Comparison of ENCODE assay signal across 9 cellular contexts in genomic region chr3:186571644-186572013, GRCh38. TPM values are rescaled to one million over a fixed set of nuclear protein-coding genes. Genes with fewer than 3 reads are reported as not detected.
DNase-seq lines count a peak whose midpoint lies in the region; ATAC-seq, FAIRE-seq and TF ChIP-seq lines count a peak whose summit lies in the region.
"Had no signal": no experiment of that assay in that cellular context is flagged by ENCODE, and none has a peak within 500 bp of the region (broad histone marks: within the 10 kb centered on the region; RNA-seq: fewer than 3 reads in every experiment).

No MANE protein-coding gene starts in this region.

- H4K20me1 ChIP-seq in MM.1S (ENCODE audit: insufficient read depth, low read length) (no peaks in the 10 kb centered on the region), neural cell (ENCODE audit: insufficient read depth) (no peaks in the 10 kb centered on the region)

- H3K4me3 ChIP-seq in CD4-positive, CD25-positive, alpha-beta regulatory T cell (ENCODE audit: low read depth, low read length) = peak overlapping the region; percentile 97
- H3K4me3 ChIP-seq in MM.1S (ENCODE audit: low read length) (peak overlapping the region; percentile 83), neural cell (ENCODE audit: low read length) (peak overlapping the region; percentile 81)

- H3K27ac ChIP-seq in CD4-positive, CD25-positive, alpha-beta regulatory T cell (ENCODE audit: insufficient read depth, low read length, poor library complexity, severe bottlenecking) = peak overlapping the region; percentile 96
- H3K27ac ChIP-seq in MM.1S (ENCODE audit: low read length) = no peak overlapping the region
- no peak overlapping the region for H3K27ac ChIP-seq in neural cell (ENCODE audit: low read length)

- H3K27ac Mint-ChIP-seq in CD4-positive, CD25-positive, alpha-beta regulatory T cell = peak overlapping the region in 2 of 3 donors; percentile 98
- H3K27ac Mint-ChIP-seq in central memory CD8-positive, alpha-beta T cell (ENCODE audit: low read depth) = peak overlapping the region; percentile 99

- in situ Hi-C loops in GM13976 (cut with MboI; ENCODE audit: low sequenced_read_pairs, unreplicated experiment) = no loop called here

- H3K4me1 ChIP-seq in CD4-positive, CD25-positive, alpha-beta regulatory T cell (ENCODE audit: control insufficient read depth, insufficient read depth, low read length, poor library complexity, severe bottlenecking) = peaks cover 35% of the 10 kb centered on the region
- H3K4me1 ChIP-seq in MM.1S (ENCODE audit: low read length) = peaks cover 13% of the 10 kb centered on the region

- H2AFZ ChIP-seq in MM.1S (ENCODE audit: low read length) (no peak overlapping the region), neural cell (ENCODE audit: low read depth, low read length) (no peak overlapping the region)

- peaks cover 29% of the 10 kb centered on the region for H3K36me3 Mint-ChIP-seq in CD4-positive, CD25-positive, alpha-beta regulatory T cell
- peaks cover 47% of the 10 kb centered on the region for H3K36me3 Mint-ChIP-seq in central memory CD8-positive, alpha-beta T cell (ENCODE audit: insufficient read depth)

- peak overlapping the region; percentile 92 to 99 (median 96) for H3K4me3 Mint-ChIP-seq in CD4-positive, CD25-positive, alpha-beta regulatory T cell
- peak overlapping the region; percentile 92 for H3K4me3 Mint-ChIP-seq in central memory CD8-positive, alpha-beta T cell

- H3K9me2 ChIP-seq in MM.1S (replicated peaks; ENCODE audit: insufficient read depth, low read length) = no peaks in the 10 kb centered on the region
- no peaks in the 10 kb centered on the region for H3K9me2 ChIP-seq in neural cell (ENCODE audit: insufficient read depth, low read length)

- no peak for TF ChIP-seq RAD21 in neural cell (conservative IDR thresholded peaks at IDR 0.05)

- H3K9me3 ChIP-seq in CD4-positive, CD25-positive, alpha-beta regulatory T cell (ENCODE audit: control insufficient read depth in 2 of 2, low read length in 2 of 2) = no peaks in the 10 kb centered on the region
- H3K9me3 ChIP-seq in MM.1S (replicated peaks; ENCODE audit: insufficient read depth, low read length) (no peaks in the 10 kb centered on the region), neural cell (ENCODE audit: low read length) (no peaks in the 10 kb centered on the region)

- peak overlapping the region; percentile 88 for H3K4me2 ChIP-seq in MM.1S (ENCODE audit: low read depth, low read length)
- H3K4me2 ChIP-seq in neural cell (ENCODE audit: low read length) = peak overlapping the region; percentile 89

- H3K36me3 ChIP-seq in CD4-positive, CD25-positive, alpha-beta regulatory T cell (ENCODE audit: control insufficient read depth, insufficient read depth, low read length) = peaks cover 33% of the 10 kb centered on the region
- H3K36me3 ChIP-seq in MM.1S (replicated peaks; ENCODE audit: insufficient read depth, low read length) (peaks cover 12% of the 10 kb centered on the region; the same call in 1 of the 2 replicates), neural cell (ENCODE audit: insufficient read depth, low read length) (no peaks in the 10 kb centered on the region)

- no peaks in the 10 kb centered on the region for H3K27me3 ChIP-seq in CD4-positive, CD25-positive, alpha-beta regulatory T cell (ENCODE audit: control insufficient read depth, insufficient read depth, low read length)
- H3K27me3 ChIP-seq in MM.1S (replicated peaks; ENCODE audit: insufficient read depth, low read length) (no peaks in the 10 kb centered on the region), neural cell (ENCODE audit: insufficient read depth, low read depth, low read length) (no peaks in the 10 kb centered on the region)

- H3K9me3 Mint-ChIP-seq in CD4-positive, CD25-positive, alpha-beta regulatory T cell = no peaks in the 10 kb centered on the region
- H3K9me3 Mint-ChIP-seq in central memory CD8-positive, alpha-beta T cell = no peaks in the 10 kb centered on the region

- no peak for FAIRE-seq in HTR-8/SVneo (lab: Jason Lieb, UNC)

- no peak for DNase-seq in CD4-positive, CD25-positive, alpha-beta regulatory T cell
- DNase-seq in MM.1S = no peak
- DNase-seq in central memory CD8-positive, alpha-beta T cell (ENCODE audit: low spot score in 2 of 2) = no peak
- no peak for DNase-seq in HTR-8/SVneo (ENCODE audit: insufficient read length, low spot score)
- DNase-seq in GM13976 (ENCODE audit: low spot score) = no peak
- no peak for DNase-seq in cerebellar nuclear complex (lab: John Stamatoyannopoulos, UW)
- DNase-seq: NCI-H524 had no signal

- H3F3A ChIP-seq in MM.1S (ENCODE audit: insufficient read depth, low read length) = peaks cover 24% of the 10 kb centered on the region
- no peaks in the 10 kb centered on the region for H3F3A ChIP-seq in neural cell (ENCODE audit: insufficient read depth, low read length, poor library complexity, severe bottlenecking)

- H3K4me1 Mint-ChIP-seq in CD4-positive, CD25-positive, alpha-beta regulatory T cell = peaks cover 15 to 59% (median 39%) of the 10 kb centered on the region in 4 donors
- peaks cover 44% of the 10 kb centered on the region for H3K4me1 Mint-ChIP-seq in central memory CD8-positive, alpha-beta T cell

- H3K9ac ChIP-seq in MM.1S (ENCODE audit: low read length) = peak overlapping the region; percentile 92
- peak overlapping the region; percentile 84 for H3K9ac ChIP-seq in neural cell (ENCODE audit: low read length)

- TF ChIP-seq CTCF in MM.1S (IDR thresholded peaks at IDR 0.05; ENCODE audit: low read length) (no peak), neural cell (IDR thresholded peaks at IDR 0.05; ENCODE audit: poor library complexity, severe bottlenecking) (no peak), GM13976 (IDR thresholded peaks at IDR 0.05; ENCODE audit: borderline replicate concordance, control extremely low read depth, extremely low read depth, insufficient read depth, missing control alignments) (no peak)

- no peak for ATAC-seq in CD4-positive, CD25-positive, alpha-beta regulatory T cell (ENCODE audit: low read depth in 2 of 2)
- ATAC-seq in central memory CD8-positive, alpha-beta T cell (replicated peaks; ENCODE audit: extremely low read depth, poor library complexity, severe bottlenecking) = no peak
- no peak for ATAC-seq in esophagus mucosa

- no peak for TF ChIP-seq EP300 in neural cell (conservative IDR thresholded peaks at IDR 0.05; ENCODE audit: poor library complexity, severe bottlenecking)

- H3K79me2 ChIP-seq in MM.1S (ENCODE audit: low read length) (peaks cover 63% of the 10 kb centered on the region), neural cell (replicated peaks; ENCODE audit: insufficient read depth, low read length) (peaks cover 15% of the 10 kb centered on the region)

- peaks cover 5% of the 10 kb centered on the region for H3K27me3 Mint-ChIP-seq in CD4-positive, CD25-positive, alpha-beta regulatory T cell
- H3K27me3 Mint-ChIP-seq in central memory CD8-positive, alpha-beta T cell = no peaks in the 10 kb centered on the region

TF ChIP-seq in neural cell, 6 proteins besides CTCF, POLR2A, EP300 and RAD21:
- TF ChIP-seq EZH2 (IDR thresholded peaks at IDR 0.05; ENCODE audit: borderline replicate concordance, insufficient read depth, low read length, poor library complexity, severe bottlenecking) (no peak), POLR2AphosphoS5 (IDR thresholded peaks at IDR 0.05) (no peak), REST (IDR thresholded peaks at IDR 0.05; ENCODE audit: borderline replicate concordance) (no peak), TAF1 (IDR thresholded peaks at IDR 0.05; ENCODE audit: low read depth) (no peak), MXI1 (conservative IDR thresholded peaks at IDR 0.05; ENCODE audit: poor library complexity, severe bottlenecking) (no peak), SMC3 (conservative IDR thresholded peaks at IDR 0.05; ENCODE audit: poor library complexity) (no peak)

RNA-seq across cellular contexts. Expression of gene DNAJB11, which starts 1.1 kb away (rescaled TPM):
- 91.9 TPM for total RNA-seq in CD4-positive, CD25-positive, alpha-beta regulatory T cell
- 10 to 100 TPM; 26.4 to 42.2 (median 34.6) TPM for polyA plus RNA-seq in CD4-positive, CD25-positive, alpha-beta regulatory T cell
- 100.0 and 108 TPM in 2 replicates for polyA plus RNA-seq in neural cell
- polyA minus RNA-seq in neural cell = 64.8 and 78.5 TPM in 2 replicates
- total RNA-seq in esophagus mucosa = 24.0 TPM

RNA-seq across cellular contexts. Expression of gene TBCCD1, which starts 4.5 kb away (rescaled TPM):
- total RNA-seq in CD4-positive, CD25-positive, alpha-beta regulatory T cell = 19.8 TPM
- polyA plus RNA-seq in CD4-positive, CD25-positive, alpha-beta regulatory T cell = 10 to 100 TPM; 18.7 to 23.9 (median 22.5) TPM
- 11.6 and 13.4 TPM in 2 replicates for polyA plus RNA-seq in neural cell
- 17.0 and 19.0 TPM in 2 replicates for polyA minus RNA-seq in neural cell
- 6.6 TPM for total RNA-seq in esophagus mucosa

RNA-seq across cellular contexts. Expression of gene CRYGS, which starts 27.4 kb away (rescaled TPM):
- total RNA-seq in CD4-positive, CD25-positive, alpha-beta regulatory T cell = 2.1 TPM
- under 1 TPM in 2 of 4 donors, not detected in 2; 0.36 to 0.53 TPM for polyA plus RNA-seq in CD4-positive, CD25-positive, alpha-beta regulatory T cell
- polyA plus RNA-seq in neural cell = 6.7 and 7.7 TPM in 2 replicates
- 2.4 TPM in 2 replicates for polyA minus RNA-seq in neural cell
- total RNA-seq in esophagus mucosa = 1.2 TPM

RNA-seq across cellular contexts. Expression of gene AHSG, which starts 41.2 kb away (rescaled TPM):
- total RNA-seq in CD4-positive, CD25-positive, alpha-beta regulatory T cell = not detected
- polyA plus RNA-seq in CD4-positive, CD25-positive, alpha-beta regulatory T cell = not detected
- polyA plus RNA-seq in neural cell = 0.40 and 1.1 TPM in 2 replicates
- polyA minus RNA-seq in neural cell = 0.97 and 1.6 TPM in 2 replicates
- total RNA-seq in esophagus mucosa = not detected
